Comparison of ENCODE assay signal across 11 cellular contexts in genomic region chr4:140054861-140055260, GRCh38.
"Had no signal": no experiment of that assay in that cellular context is flagged by ENCODE, and none has a peak within 500 bp of the region (broad histone marks: within the 10 kb centered on the region; RNA-seq: fewer than 3 reads in every experiment).

No MANE protein-coding gene starts in this region.

- H3K27ac ChIP-seq: hepatocyte, suprapubic skin had no signal

- H3K9me3 Mint-ChIP-seq: effector memory CD8-positive, alpha-beta T cell; stimulated activated effector memory CD8-positive, alpha-beta T cell treated with anti-CD3 and anti-CD28 coated beads, Interleukin-12 subunit alpha, Interleukin-12 subunit beta, amount 100 ng/mL, for 72 hours; type B pancreatic cell had no signal

- H3K36me3 Mint-ChIP-seq: stimulated activated effector memory CD8-positive, alpha-beta T cell treated with anti-CD3 and anti-CD28 coated beads, Interleukin-12 subunit alpha, Interleukin-12 subunit beta, amount 100 ng/mL, for 72 hours; type B pancreatic cell had no signal

- H3K27me3 ChIP-seq: hepatocyte, suprapubic skin had no signal

- H3K27ac Mint-ChIP-seq: effector memory CD8-positive, alpha-beta T cell; stimulated activated effector memory CD8-positive, alpha-beta T cell treated with anti-CD3 and anti-CD28 coated beads, Interleukin-12 subunit alpha, Interleukin-12 subunit beta, amount 100 ng/mL, for 72 hours; type B pancreatic cell had no signal

- H2AFZ ChIP-seq: hepatocyte had no signal

- H3K36me3 ChIP-seq: suprapubic skin had no signal

- H3K4me3 ChIP-seq: hepatocyte, skin epidermis, suprapubic skin had no signal

- H3K4me3 Mint-ChIP-seq: effector memory CD8-positive, alpha-beta T cell; stimulated activated effector memory CD8-positive, alpha-beta T cell treated with anti-CD3 and anti-CD28 coated beads, Interleukin-12 subunit alpha, Interleukin-12 subunit beta, amount 100 ng/mL, for 72 hours; type B pancreatic cell had no signal

- H3K4me2 ChIP-seq: hepatocyte had no signal

- H3K9me3 ChIP-seq: suprapubic skin had no signal

- DNase-seq: activated CD4-positive, alpha-beta T cell treated with anti-CD3 and anti-CD28 coated beads, Interleukin-2, amount 50 U/mL, for 48 hours; activated CD4-positive, CD25-positive, alpha-beta regulatory T cell treated with anti-CD3 and anti-CD28 coated beads, Interleukin-2, amount 50 U/mL, for 72 hours; cortex of kidney; effector memory CD8-positive, alpha-beta T cell; left ventricle myocardium superior; mesenchymal stem cell had no signal

- ATAC-seq: effector memory CD8-positive, alpha-beta T cell; left ventricle myocardium superior; stimulated activated effector memory CD8-positive, alpha-beta T cell treated with anti-CD3 and anti-CD28 coated beads, Interleukin-12 subunit alpha, Interleukin-12 subunit beta, amount 100 ng/mL, for 72 hours had no signal

- H3K27me3 Mint-ChIP-seq: type B pancreatic cell had no signal
